Comparison of ENCODE assay signal across 16 cellular contexts in the genomic region with DNA sequence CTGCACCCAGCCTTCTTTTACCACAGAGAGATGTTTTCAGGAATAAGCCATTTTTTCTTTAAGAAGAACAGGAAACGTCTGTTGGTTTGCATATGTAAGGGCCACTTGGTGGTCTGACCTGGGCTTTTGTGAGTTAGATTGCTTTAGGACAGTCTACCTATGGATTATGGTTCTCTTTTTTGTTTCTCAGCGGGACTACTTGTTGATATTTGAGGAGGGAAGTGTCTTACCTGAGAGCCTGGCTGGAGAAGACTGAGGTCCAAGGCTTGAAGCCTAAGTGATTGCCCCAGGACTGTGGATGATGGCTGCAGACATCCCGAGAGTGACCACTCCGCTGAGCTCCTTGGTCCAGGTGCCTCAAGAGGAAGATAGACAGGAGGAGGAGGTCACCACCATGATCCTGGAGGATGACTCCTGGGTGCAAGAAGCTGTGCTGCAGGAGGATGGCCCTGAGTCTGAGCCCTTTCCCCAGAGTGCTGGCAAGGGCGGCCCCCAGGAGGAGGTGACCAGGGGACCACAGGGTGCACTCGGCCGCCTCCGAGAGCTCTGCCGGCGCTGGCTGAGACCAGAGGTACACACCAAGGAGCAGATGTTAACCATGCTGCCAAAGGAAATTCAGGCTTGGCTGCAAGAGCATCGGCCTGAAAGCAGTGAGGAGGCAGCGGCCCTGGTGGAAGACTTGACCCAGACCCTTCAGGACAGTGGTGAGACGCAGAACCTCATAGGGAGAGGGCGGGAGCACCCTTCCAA. TPM values are rescaled to one million over a fixed set of nuclear protein-coding genes. Genes with fewer than 3 reads are reported as not detected.
DNase-seq lines count a peak whose midpoint lies in the region; ATAC-seq and TF ChIP-seq lines count a peak whose summit lies in the region.
"Had no signal": no experiment of that assay in that cellular context is flagged by ENCODE, and none has a peak within 500 bp of the region (broad histone marks: within the 10 kb centered on the region; RNA-seq: fewer than 3 reads in every experiment).

No MANE protein-coding gene starts in this region.

- no peak overlapping the region for H2AK5ac ChIP-seq in mesendoderm (ENCODE audit: low read length)

- H3K27ac ChIP-seq in BLaER1 treated with 17β-estradiol and CSF1 and Interleukin-3, amounts not matched to agents 10 nM and 100 nM, result peak overlapping the region in 10 of 11 experiments; percentile 76 to 97 (median 83); a peak in 17 of 22 replicates
- H3K27ac ChIP-seq in mesendoderm (ENCODE audit: low read depth, low read length), result no peak overlapping the region
- H3K27ac ChIP-seq: colonic mucosa, heart left ventricle, Peyer's patch, thoracic aorta had no signal

- peaks cover 28% of the 10 kb centered on the region for H3K79me2 ChIP-seq in mesendoderm (ENCODE audit: control insufficient read depth, insufficient read depth, low read length)

- TF ChIP-seq CTCF in brain (conservative IDR thresholded peaks at IDR 0.05), result no peak
- TF ChIP-seq CTCF in omental fat pad (IDR thresholded peaks at IDR 0.05), result no peak

- peaks cover 69% of the 10 kb centered on the region for H3K4me1 Mint-ChIP-seq in brain

- DNase-seq in H7, result peak; percentile 66
- DNase-seq in mesendoderm, result no peak
- no peak for DNase-seq in T-helper 1 cell
- DNase-seq in omental fat pad (ENCODE audit: low spot score), result no peak
- no peak for DNase-seq in stimulated activated CD4-positive, alpha-beta T cell treated with anti-CD3 and anti-CD28 coated beads, Interleukin-4, amount 100 ng/mL, for 4 hours
- DNase-seq: colonic mucosa, DMS79, heart left ventricle, NCI-H2029, NCI-H526 treated with DMSO at 0.1 percent for 48 hours, pancreas had no signal

- peaks cover 0 to 34% (median 16%) of the 10 kb centered on the region in 11 experiments; a peak in 9 of 22 replicates for H4K20me1 ChIP-seq in BLaER1 treated with 17β-estradiol and CSF1 and Interleukin-3, amounts not matched to agents 10 nM and 100 nM

- H3K23ac ChIP-seq in mesendoderm (ENCODE audit: low read length), result no peak overlapping the region

- no peaks in the 10 kb centered on the region for H3K9me3 ChIP-seq in BLaER1 treated with 17β-estradiol and CSF1 and Interleukin-3, amounts not matched to agents 10 nM and 100 nM (replicated peaks in 1 of 11)
- H3K9me3 ChIP-seq: colonic mucosa, heart left ventricle, pancreas, Peyer's patch, thoracic aorta had no signal

- ATAC-seq in omental fat pad (ENCODE audit: low FRiP score) (no peak), GM19397 (IDR thresholded peaks at IDR 0.05; ENCODE audit: unreplicated experiment) (no peak)
- ATAC-seq: heart left ventricle, pancreas had no signal

- H3K9me3 Mint-ChIP-seq in brain, result peaks cover 0 to 2% (median 0%) of the 10 kb centered on the region in 5 experiments

- H3K9ac ChIP-seq in BLaER1 treated with 17β-estradiol and CSF1 and Interleukin-3, amounts not matched to agents 10 nM and 100 nM, result peak overlapping the region in 10 of 11 experiments; percentile 63 to 96 (median 72); a peak in 17 of 22 replicates
- no peak overlapping the region for H3K9ac ChIP-seq in mesendoderm (ENCODE audit: low read length)

- H3K4me1 ChIP-seq in BLaER1 treated with 17β-estradiol and CSF1 and Interleukin-3, amounts not matched to agents 10 nM and 100 nM, result peaks cover 65 to 89% (median 81%) of the 10 kb centered on the region in 10 experiments
- H3K4me1 ChIP-seq in mesendoderm (ENCODE audit: control insufficient read depth, low read depth, low read length), result no peaks in the 10 kb centered on the region

- peaks cover 67% of the 10 kb centered on the region for H3K36me3 Mint-ChIP-seq in brain

- H4K5ac ChIP-seq in mesendoderm (ENCODE audit: low read length), result no peak overlapping the region

- peak overlapping the region in 2 of 5 experiments; percentile 60 to 76 for H3K27ac Mint-ChIP-seq in brain

- H3K56ac ChIP-seq in mesendoderm (ENCODE audit: low read length), result peak overlapping the region; percentile 3

- H3K4ac ChIP-seq in mesendoderm (ENCODE audit: low read depth, low read length), result no peak overlapping the region

- H3K4me3 ChIP-seq in BLaER1 treated with 17β-estradiol and CSF1 and Interleukin-3, amounts not matched to agents 10 nM and 100 nM, result peak overlapping the region in 8 of 10 experiments; percentile 14 to 84 (median 57); a peak in 14 of 20 replicates
- peak overlapping the region; percentile 30 for H3K4me3 ChIP-seq in H7 (ENCODE audit: insufficient read depth, low read depth, low read length)
- no peak overlapping the region for H3K4me3 ChIP-seq in mesendoderm (ENCODE audit: low read length)
- H3K4me3 ChIP-seq: colonic mucosa, heart left ventricle, pancreas, Peyer's patch, thoracic aorta had no signal

- peak overlapping the region; percentile 36 to 97 (median 49) for H3K4me3 Mint-ChIP-seq in brain

- no peak overlapping the region for H2BK15ac ChIP-seq in mesendoderm (replicated peaks; ENCODE audit: low read depth)

- H3K4me2 ChIP-seq in BLaER1 treated with 17β-estradiol and CSF1 and Interleukin-3, amounts not matched to agents 10 nM and 100 nM, result peak overlapping the region; percentile 84 to 96 (median 93)
- H3K4me2 ChIP-seq in mesendoderm (ENCODE audit: low read length), result no peak overlapping the region

- peaks cover 9% of the 10 kb centered on the region for H3K27me3 Mint-ChIP-seq in brain

- no peak overlapping the region for H2BK120ac ChIP-seq in mesendoderm (ENCODE audit: low read depth, low read length)

- no CpG with 5 or more reads among the region's 14 CpGs for WGBS in mesendoderm (ENCODE audit: extremely low coverage, insufficient coverage, low lambda C conversion rate)

- peaks cover 11% of the 10 kb centered on the region for H3K79me1 ChIP-seq in mesendoderm (ENCODE audit: low read length)

- no peak overlapping the region for H2BK5ac ChIP-seq in mesendoderm (ENCODE audit: low read length)

- no peak overlapping the region for H4K8ac ChIP-seq in mesendoderm (ENCODE audit: low read depth, low read length)

- H3K27me3 ChIP-seq in BLaER1 treated with 17β-estradiol and CSF1 and Interleukin-3, amounts not matched to agents 10 nM and 100 nM, result no peaks in the 10 kb centered on the region
- H3K27me3 ChIP-seq in H7 (ENCODE audit: control insufficient read depth, insufficient read depth, low read length) (no peaks in the 10 kb centered on the region), mesendoderm (ENCODE audit: insufficient read depth, low read length, poor library complexity) (no peaks in the 10 kb centered on the region)
- H3K27me3 ChIP-seq: colonic mucosa, heart left ventricle, pancreas, Peyer's patch had no signal

- H3K18ac ChIP-seq in mesendoderm (ENCODE audit: low read length), result no peak overlapping the region

- peaks cover 23 to 55% (median 47%) of the 10 kb centered on the region in 11 experiments for H3K36me3 ChIP-seq in BLaER1 treated with 17β-estradiol and CSF1 and Interleukin-3, amounts not matched to agents 10 nM and 100 nM
- H3K36me3 ChIP-seq in H7 (replicated peaks; ENCODE audit: control insufficient read depth, insufficient read depth, low read length), result peaks cover 21% of the 10 kb centered on the region
- peaks cover 2% of the 10 kb centered on the region for H3K36me3 ChIP-seq in mesendoderm (ENCODE audit: control insufficient read depth, insufficient read depth, low read length)
- H3K36me3 ChIP-seq: colonic mucosa, thoracic aorta had no signal

RNA-seq across cellular contexts. Expression of gene ZSCAN2, which starts 3.0 kb away (rescaled TPM):
- 61.5 and 64.8 TPM in 2 replicates for total RNA-seq in H7 (2014; rRNA removed; shearing (Covaris generic))
- polyA plus RNA-seq in brain (ENCODE audit: insufficient read depth, low read depth, low replicate concordance), result 10.7 TPM
- polyA plus RNA-seq in mesendoderm (2013, experiment 1 of 2), result 17.3 TPM
- polyA plus RNA-seq in mesendoderm (2013, experiment 2 of 2), result 16.7 TPM
- 10 to 100 TPM in 3 of 4 donors, 1 to 10 TPM in 1; 8.4 to 16.3 (median 13.0) TPM for total RNA-seq in omental fat pad

RNA-seq across cellular contexts. Expression of gene WDR73, which starts 50.3 kb away (rescaled TPM):
- total RNA-seq in H7 (2014; rRNA removed; shearing (Covaris generic)), result 13.6 and 17.7 TPM in 2 replicates
- polyA plus RNA-seq in brain (ENCODE audit: insufficient read depth, low read depth, low replicate concordance), result 11.8 TPM
- 18.0 TPM for polyA plus RNA-seq in mesendoderm (2013, experiment 1 of 2)
- 17.9 TPM for polyA plus RNA-seq in mesendoderm (2013, experiment 2 of 2)
- 10 to 100 TPM; 13.7 to 26.8 (median 20.4) TPM for total RNA-seq in omental fat pad

RNA-seq across cellular contexts. Expression of gene NMB, which starts 54.2 kb away (rescaled TPM):
- total RNA-seq in H7 (2014; rRNA removed; shearing (Covaris generic)), result 13.5 and 19.4 TPM in 2 replicates
- 10.5 TPM for polyA plus RNA-seq in brain (ENCODE audit: insufficient read depth, low read depth, low replicate concordance)
- polyA plus RNA-seq in mesendoderm (2013, experiment 1 of 2), result 7.9 TPM
- polyA plus RNA-seq in mesendoderm (2013, experiment 2 of 2), result 8.2 TPM
- total RNA-seq in omental fat pad, result 10 to 100 TPM; 18.4 to 89.3 (median 29.9) TPM
